ENCODE assay signal across 21 cellular contexts in genomic region chr2:212921711-212922110, GRCh38.
"Had no signal": no experiment of that assay in that cellular context is flagged by ENCODE, and none has a peak within 500 bp of the region (broad histone marks: within the 10 kb centered on the region; RNA-seq: fewer than 3 reads in every experiment).

No MANE protein-coding gene starts in this region.

- H3K4me3 ChIP-seq: MG63 had no signal

- H3K27me3 ChIP-seq: MG63 had no signal

- H3K27ac ChIP-seq: HL-60 had no signal

- H3K36me3 ChIP-seq: MG63 had no signal

- H3K9me3 ChIP-seq: MG63, SK-N-SH had no signal

- DNase-seq: KBM-7, MG63, NCI-H1092, NCI-H1105 treated with DMSO at 0.1 percent for 48 hours, NCI-H1417 treated with DMSO at 0.1 percent for 48 hours, NCI-H146, NCI-H1694 treated with DMSO at 0.1 percent for 48 hours, NCI-H1930, NCI-H2081, NCI-H2171, NCI-H226, NCI-H446, NCI-H510A, NCI-H524 treated with DMSO at 0.1 percent for 48 hours, NCI-H69, NCI-H774, RPMI8226, SHP77, SK-N-SH, SW 1271 had no signal
